ENCODE assay signal across 1 cellular context in genomic region chr14:56333361-56334279, GRCh38.
TF ChIP-seq lines count a peak whose summit lies in the region.

No MANE protein-coding gene starts in this region.

TF ChIP-seq in HepG2, 621 proteins besides CTCF, POLR2A, EP300 and RAD21 (continued from another document):
- TF ChIP-seq FOXJ3 (CRISPR knock-in tag; IDR thresholded peaks at IDR 0.05; ENCODE audit: borderline replicate concordance): no peak
- TF ChIP-seq PRDM10 (CRISPR knock-in tag; IDR thresholded peaks at IDR 0.05; ENCODE audit: low read depth): 0 out of 2 replicates have a peak, but pooled peaks have one; percentile 40
- no peak for TF ChIP-seq ZBTB3 (CRISPR knock-in tag; IDR thresholded peaks at IDR 0.05; ENCODE audit: borderline replicate concordance, low read depth)
- no peak for TF ChIP-seq ZNF280B (CRISPR knock-in tag; IDR thresholded peaks at IDR 0.05; ENCODE audit: borderline replicate concordance)
- TF ChIP-seq, protein P1, sequence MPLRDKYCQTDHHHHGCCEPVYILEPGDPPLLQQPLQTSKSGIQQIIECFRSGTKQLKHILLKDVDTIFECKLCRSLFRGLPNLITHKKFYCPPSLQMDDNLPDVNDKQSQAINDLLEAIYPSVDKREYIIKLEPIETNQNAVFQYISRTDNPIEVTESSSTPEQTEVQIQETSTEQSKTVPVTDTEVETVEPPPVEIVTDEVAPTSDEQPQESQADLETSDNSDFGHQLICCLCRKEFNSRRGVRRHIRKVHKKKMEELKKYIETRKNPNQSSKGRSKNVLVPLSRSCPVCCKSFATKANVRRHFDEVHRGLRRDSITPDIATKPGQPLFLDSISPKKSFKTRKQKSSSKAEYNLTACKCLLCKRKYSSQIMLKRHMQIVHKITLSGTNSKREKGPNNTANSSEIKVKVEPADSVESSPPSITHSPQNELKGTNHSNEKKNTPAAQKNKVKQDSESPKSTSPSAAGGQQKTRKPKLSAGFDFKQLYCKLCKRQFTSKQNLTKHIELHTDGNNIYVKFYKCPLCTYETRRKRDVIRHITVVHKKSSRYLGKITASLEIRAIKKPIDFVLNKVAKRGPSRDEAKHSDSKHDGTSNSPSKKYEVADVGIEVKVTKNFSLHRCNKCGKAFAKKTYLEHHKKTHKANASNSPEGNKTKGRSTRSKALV (CRISPR knock-in tag; IDR thresholded peaks at IDR 0.05): no peak
- 0 out of 2 replicates have a peak, but pooled peaks have one; percentile 13 for TF ChIP-seq MIXL1 (CRISPR knock-in tag; IDR thresholded peaks at IDR 0.05)
- no peak for TF ChIP-seq ZNF563 (CRISPR knock-in tag; IDR thresholded peaks at IDR 0.05)
- TF ChIP-seq, protein P2, sequence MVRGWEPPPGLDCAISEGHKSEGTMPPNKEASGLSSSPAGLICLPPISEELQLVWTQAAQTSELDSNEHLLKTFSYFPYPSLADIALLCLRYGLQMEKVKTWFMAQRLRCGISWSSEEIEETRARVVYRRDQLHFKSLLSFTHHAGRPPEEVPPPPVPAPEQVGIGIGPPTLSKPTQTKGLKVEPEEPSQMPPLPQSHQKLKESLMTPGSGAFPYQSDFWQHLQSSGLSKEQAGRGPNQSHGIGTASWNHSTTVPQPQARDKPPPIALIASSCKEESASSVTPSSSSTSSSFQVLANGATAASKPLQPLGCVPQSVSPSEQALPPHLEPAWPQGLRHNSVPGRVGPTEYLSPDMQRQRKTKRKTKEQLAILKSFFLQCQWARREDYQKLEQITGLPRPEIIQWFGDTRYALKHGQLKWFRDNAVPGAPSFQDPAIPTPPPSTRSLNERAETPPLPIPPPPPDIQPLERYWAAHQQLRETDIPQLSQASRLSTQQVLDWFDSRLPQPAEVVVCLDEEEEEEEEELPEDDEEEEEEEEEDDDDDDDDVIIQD (CRISPR knock-in tag; IDR thresholded peaks at IDR 0.05; ENCODE audit: low read depth): 0 out of 2 replicates have a peak, but pooled peaks have one; percentile 30
- TF ChIP-seq, protein P3, sequence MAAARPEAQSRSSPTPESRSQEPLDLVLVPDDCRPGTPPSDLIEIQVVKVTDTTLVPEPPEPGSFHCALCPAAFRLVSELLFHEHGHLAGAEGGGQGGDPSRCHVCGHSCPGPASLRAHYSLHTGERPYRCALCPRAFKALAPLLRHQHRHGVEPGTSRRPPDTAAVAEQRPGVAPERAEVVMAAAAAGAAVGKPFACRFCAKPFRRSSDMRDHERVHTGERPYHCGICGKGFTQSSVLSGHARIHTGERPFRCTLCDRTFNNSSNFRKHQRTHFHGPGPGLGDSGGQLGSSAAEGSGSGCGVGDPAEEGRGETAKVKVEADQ (CRISPR knock-in tag; IDR thresholded peaks at IDR 0.05; ENCODE audit: borderline replicate concordance): no peak
- TF ChIP-seq TP53 (CRISPR knock-in tag; conservative IDR thresholded peaks at IDR 0.05): no peak
- TF ChIP-seq IKZF1 (IDR thresholded peaks at IDR 0.05): no peak
- 0 out of 2 replicates have a peak, but pooled peaks have one; percentile 13 for TF ChIP-seq YEATS2 (CRISPR knock-in tag; IDR thresholded peaks at IDR 0.05; ENCODE audit: borderline replicate concordance)
- no peak for TF ChIP-seq ZNF776 (CRISPR knock-in tag; IDR thresholded peaks at IDR 0.05)
- no peak for TF ChIP-seq ZBTB42 (CRISPR knock-in tag; IDR thresholded peaks at IDR 0.05)
- peak; percentile 54; the same call in 1 of the 2 replicates for TF ChIP-seq GABPB1 (CRISPR knock-in tag; IDR thresholded peaks at IDR 0.05)
- TF ChIP-seq FOSL2 (CRISPR knock-in tag; IDR thresholded peaks at IDR 0.05): peak; percentile 91
- no peak for TF ChIP-seq U2AF2 (IDR thresholded peaks at IDR 0.05; ENCODE audit: low read depth, low read length)
- TF ChIP-seq ZNF556 (CRISPR knock-in tag; IDR thresholded peaks at IDR 0.05; ENCODE audit: borderline replicate concordance): no peak
- TF ChIP-seq, protein P4, sequence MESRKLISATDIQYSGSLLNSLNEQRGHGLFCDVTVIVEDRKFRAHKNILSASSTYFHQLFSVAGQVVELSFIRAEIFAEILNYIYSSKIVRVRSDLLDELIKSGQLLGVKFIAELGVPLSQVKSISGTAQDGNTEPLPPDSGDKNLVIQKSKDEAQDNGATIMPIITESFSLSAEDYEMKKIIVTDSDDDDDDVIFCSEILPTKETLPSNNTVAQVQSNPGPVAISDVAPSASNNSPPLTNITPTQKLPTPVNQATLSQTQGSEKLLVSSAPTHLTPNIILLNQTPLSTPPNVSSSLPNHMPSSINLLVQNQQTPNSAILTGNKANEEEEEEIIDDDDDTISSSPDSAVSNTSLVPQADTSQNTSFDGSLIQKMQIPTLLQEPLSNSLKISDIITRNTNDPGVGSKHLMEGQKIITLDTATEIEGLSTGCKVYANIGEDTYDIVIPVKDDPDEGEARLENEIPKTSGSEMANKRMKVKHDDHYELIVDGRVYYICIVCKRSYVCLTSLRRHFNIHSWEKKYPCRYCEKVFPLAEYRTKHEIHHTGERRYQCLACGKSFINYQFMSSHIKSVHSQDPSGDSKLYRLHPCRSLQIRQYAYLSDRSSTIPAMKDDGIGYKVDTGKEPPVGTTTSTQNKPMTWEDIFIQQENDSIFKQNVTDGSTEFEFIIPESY (CRISPR knock-in tag; IDR thresholded peaks at IDR 0.05): no peak
- TF ChIP-seq ZNF569 (CRISPR knock-in tag; IDR thresholded peaks at IDR 0.05; ENCODE audit: borderline replicate concordance): no peak
- no peak for TF ChIP-seq AHR (CRISPR knock-in tag; IDR thresholded peaks at IDR 0.05)
